1 cellular context compared by ENCODE assay signal in genomic region chr22:28609921-28610320, GRCh38.
TF ChIP-seq lines count a peak whose summit lies in the region.

No MANE protein-coding gene starts in this region.

TF ChIP-seq in GM23338, 12 proteins besides CTCF, POLR2A, EP300 and RAD21 (continued from another document):
- TF ChIP-seq REST (IDR thresholded peaks at IDR 0.05; ENCODE audit: unreplicated experiment) (no peak), ZNF114 (CRISPR knock-in tag; IDR thresholded peaks at IDR 0.05) (no peak), ZNF331 (CRISPR knock-in tag; IDR thresholded peaks at IDR 0.05; ENCODE audit: low read depth) (no peak), ZNF462 (CRISPR knock-in tag; IDR thresholded peaks at IDR 0.05) (no peak), EZH2 (IDR thresholded peaks at IDR 0.05; ENCODE audit: low read depth, unreplicated experiment) (no peak), EZH2phosphoT487 (IDR thresholded peaks at IDR 0.05; ENCODE audit: unreplicated experiment) (no peak), POLR2AphosphoS5 (IDR thresholded peaks at IDR 0.05; ENCODE audit: low read depth) (no peak)
